15 cellular contexts compared by ENCODE assay signal in genomic region chr19:29002336-29002735, GRCh38.
"Had no signal": no experiment of that assay in that cellular context is flagged by ENCODE, and none has a peak within 500 bp of the region (broad histone marks: within the 10 kb centered on the region; RNA-seq: fewer than 3 reads in every experiment).

No MANE protein-coding gene starts in this region.

- H3K9me3 Mint-ChIP-seq: activated T-helper 2 cell treated with anti-CD3 and anti-CD28 coated beads, Interferon-gamma antibody, Interleukin-2, Interleukin-4, amounts not matched to agents 10 μg/mL and 5 μg/mL and 100 μg/mL, durations not matched to agents 14 hours and 24 hours and 36 hours had no signal

- H3K4me3 Mint-ChIP-seq: activated naive CD4-positive, alpha-beta T cell treated with anti-CD3 and anti-CD28 coated beads, Interleukin-2, amount 10 ng/mL, durations not matched to agents 7 days and 5 days; naive thymus-derived CD8-positive, alpha-beta T cell; type B pancreatic cell had no signal

- H3K36me3 Mint-ChIP-seq: activated naive CD4-positive, alpha-beta T cell treated with anti-CD3 and anti-CD28 coated beads, Interleukin-2, amount 10 ng/mL, durations not matched to agents 7 days and 5 days had no signal

- DNase-seq: activated CD4-positive, alpha-beta T cell treated with anti-CD3 and anti-CD28 coated beads, Interleukin-2, amount 50 U/mL, for 48 hours; activated naive CD4-positive, alpha-beta T cell treated with anti-CD3 and anti-CD28 coated beads, Interleukin-2, amount 10 ng/mL, durations not matched to agents 7 days and 5 days; activated T-cell treated with anti-CD3 and anti-CD28 coated beads, Interleukin-2, amount 50 U/mL, for 1 hour; effector CD8-positive, alpha-beta T cell; foreskin keratinocyte; left cardiac atrium; lower lobe of right lung; naive thymus-derived CD8-positive, alpha-beta T cell; right cardiac atrium; stimulated activated naive CD8-positive, alpha-beta T cell treated with anti-CD3 and anti-CD28 coated beads, Interleukin-15, Interleukin-2, amounts not matched to agents 100 U/mL and 50 U/mL, for 24 hours had no signal

- H3K36me3 ChIP-seq: lower lobe of right lung had no signal

- ATAC-seq: foreskin keratinocyte; left cardiac atrium; lower lobe of right lung; naive thymus-derived CD8-positive, alpha-beta T cell; right cardiac atrium; stimulated activated naive CD8-positive, alpha-beta T cell treated with anti-CD3 and anti-CD28 coated beads, Interleukin-15, Interleukin-2, amounts not matched to agents 100 U/mL and 50 U/mL, for 24 hours had no signal

- H3K27ac Mint-ChIP-seq: activated naive CD4-positive, alpha-beta T cell treated with anti-CD3 and anti-CD28 coated beads, Interleukin-2, amount 10 ng/mL, durations not matched to agents 7 days and 5 days; activated T-helper 2 cell treated with anti-CD3 and anti-CD28 coated beads, Interferon-gamma antibody, Interleukin-2, Interleukin-4, amounts not matched to agents 10 μg/mL and 5 μg/mL and 100 μg/mL, durations not matched to agents 14 hours and 24 hours and 36 hours; naive thymus-derived CD8-positive, alpha-beta T cell; progenitor cell of endocrine pancreas; type B pancreatic cell had no signal

- H3K4me1 Mint-ChIP-seq: activated naive CD4-positive, alpha-beta T cell treated with anti-CD3 and anti-CD28 coated beads, Interleukin-2, amount 10 ng/mL, durations not matched to agents 7 days and 5 days; naive thymus-derived CD8-positive, alpha-beta T cell had no signal

- H3K4me3 ChIP-seq: lower lobe of right lung, smooth muscle cell had no signal

- H3K27ac ChIP-seq: foreskin keratinocyte, lower lobe of right lung, VCaP had no signal

- H3K27me3 Mint-ChIP-seq: activated naive CD4-positive, alpha-beta T cell treated with anti-CD3 and anti-CD28 coated beads, Interleukin-2, amount 10 ng/mL, durations not matched to agents 7 days and 5 days; progenitor cell of endocrine pancreas; type B pancreatic cell had no signal

- H3K4me1 ChIP-seq: foreskin keratinocyte, lower lobe of right lung had no signal

- H3K27me3 ChIP-seq: foreskin keratinocyte had no signal
